ENCODE assay signal across 15 cellular contexts in genomic region chr6:156867121-156867520, GRCh38.
DNase-seq lines count a peak whose midpoint lies in the region; ATAC-seq and TF ChIP-seq lines count a peak whose summit lies in the region.
"Had no signal": no experiment of that assay in that cellular context is flagged by ENCODE, and none has a peak within 500 bp of the region (broad histone marks: within the 10 kb centered on the region; RNA-seq: fewer than 3 reads in every experiment).

No MANE protein-coding gene starts in this region.

- H3K4me2 ChIP-seq in mammary epithelial cell (ENCODE audit: insufficient read depth, low read depth, low read length) (no peak overlapping the region), skeletal muscle satellite cell (ENCODE audit: low read length) (peak overlapping the region; percentile 31)

- H3K4me1 ChIP-seq in breast epithelium = peaks cover 0 to 12% of the 10 kb centered on the region in 2 donors
- no peaks in the 10 kb centered on the region for H3K4me1 ChIP-seq in mammary epithelial cell (ENCODE audit: insufficient read depth, low read length)
- peaks cover 22% of the 10 kb centered on the region for H3K4me1 ChIP-seq in Panc1 (ENCODE audit: control insufficient read depth, insufficient read depth, low read length)
- H3K4me1 ChIP-seq in esophagus squamous epithelium = peaks cover 14 to 67% (median 15%) of the 10 kb centered on the region in 3 donors
- peaks cover 13% of the 10 kb centered on the region for H3K4me1 ChIP-seq in skeletal muscle satellite cell (ENCODE audit: control insufficient read depth, insufficient read depth, low read length)
- H3K4me1 ChIP-seq in effector memory CD4-positive, alpha-beta T cell (ENCODE audit: control insufficient read depth, insufficient read depth, low read length, poor library complexity, severe bottlenecking) = peaks cover 9% of the 10 kb centered on the region

- intact Hi-C loops in breast epithelium (cut with DNase I; ENCODE audit: low total_unique reads) = no loop called here
- intact Hi-C loops in mammary epithelial cell (cut with micrococcal nuclease) = no loop called here
- intact Hi-C loops in Panc1 (cut with micrococcal nuclease; ENCODE audit: unreplicated experiment) = no loop called here
- intact Hi-C loops in esophagus squamous epithelium (cut with DNase I) = no loop called here

- TF ChIP-seq POLR2A in breast epithelium (IDR thresholded peaks at IDR 0.05) (no peak), esophagus squamous epithelium (IDR thresholded peaks at IDR 0.05) (no peak)

- DNase-seq in breast epithelium (ENCODE audit: low spot score in 2 of 2) (no peak), mammary epithelial cell (no peak), Panc1 (ENCODE audit: low read depth, low spot score) (no peak), esophagus squamous epithelium (lab: John Stamatoyannopoulos, UW) (no peak), NCI-H345 (lab: John Stamatoyannopoulos, UW) (no peak), SKM-1 treated with dmso at 0.1 percent for 144 hours (lab: John Stamatoyannopoulos, UW; ENCODE audit: unreplicated experiment) (no peak)
- DNase-seq in effector memory CD4-positive, alpha-beta T cell = no peak
- DNase-seq: activated CD8-positive, alpha-beta memory T cell treated with anti-CD3 and anti-CD28 coated beads, Interleukin-2, amount 50 U/mL, for 4 hours; amniotic stem cell; GM23248; NCI-H1436; NCI-H446 treated with DMSO at 0.1 percent for 48 hours; sigmoid colon; WERI-Rb-1 had no signal

- BruUV-seq in mammary epithelial cell (replicated peaks; lab: Mats Ljungman, UMichigan) (no TSS peak), Panc1 (replicated peaks; lab: Mats Ljungman, UMichigan) (no TSS peak)

- H3K9me3 ChIP-seq in breast epithelium (no peaks in the 10 kb centered on the region), mammary epithelial cell (replicated peaks; ENCODE audit: insufficient read depth, low read length) (no peaks in the 10 kb centered on the region), Panc1 (ENCODE audit: control insufficient read depth, insufficient read depth, low read depth, low read length) (no peaks in the 10 kb centered on the region), esophagus squamous epithelium (no peaks in the 10 kb centered on the region), skeletal muscle satellite cell (replicated peaks; ENCODE audit: low read length) (no peaks in the 10 kb centered on the region)
- H3K9me3 ChIP-seq in effector memory CD4-positive, alpha-beta T cell (ENCODE audit: control insufficient read depth, low read length) = no peaks in the 10 kb centered on the region
- H3K9me3 ChIP-seq: sigmoid colon had no signal

- H3K27ac ChIP-seq in breast epithelium = peak overlapping the region; percentile 43 to 45
- H3K27ac ChIP-seq in mammary epithelial cell (ENCODE audit: insufficient read depth, low read depth, low read length) = no peak overlapping the region
- no peak overlapping the region for H3K27ac ChIP-seq in Panc1 (ENCODE audit: low read length)
- peak overlapping the region in 3 of 4 donors; percentile 26 to 54 (median 41) for H3K27ac ChIP-seq in esophagus squamous epithelium
- H3K27ac ChIP-seq in effector memory CD4-positive, alpha-beta T cell (ENCODE audit: insufficient read depth, low read length, poor library complexity, severe bottlenecking) = no peak overlapping the region
- H3K27ac ChIP-seq: GM23248, WERI-Rb-1 had no signal

- H3K27me3 ChIP-seq in breast epithelium (no peaks in the 10 kb centered on the region), mammary epithelial cell (ENCODE audit: insufficient read depth, low read length) (no peaks in the 10 kb centered on the region), Panc1 (ENCODE audit: control insufficient read depth, insufficient read depth, low read length) (no peaks in the 10 kb centered on the region), esophagus squamous epithelium (no peaks in the 10 kb centered on the region), skeletal muscle satellite cell (ENCODE audit: control insufficient read depth, insufficient read depth, low read length) (no peaks in the 10 kb centered on the region)
- no peaks in the 10 kb centered on the region for H3K27me3 ChIP-seq in effector memory CD4-positive, alpha-beta T cell (replicated peaks; ENCODE audit: control insufficient read depth, insufficient read depth, low read length, poor library complexity, severe bottlenecking)
- H3K27me3 ChIP-seq: sigmoid colon had no signal

- H3K9ac ChIP-seq in mammary epithelial cell (ENCODE audit: insufficient read depth, low read length) = no peak overlapping the region
- H3K9ac ChIP-seq in skeletal muscle satellite cell (ENCODE audit: low read depth, low read length) = no peak overlapping the region
- H3K9ac ChIP-seq: GM23248 had no signal

- CTCF ChIA-PET in mammary epithelial cell (lab: Charles Lee; ENCODE audit: low non-redundant PET) (no interaction called here), Panc1 (lab: Charles Lee) (no interaction called here)

- no peak overlapping the region for H2AFZ ChIP-seq in mammary epithelial cell (ENCODE audit: low read depth, low read length)
- H2AFZ ChIP-seq: GM23248 had no signal

- H3K79me2 ChIP-seq in mammary epithelial cell (ENCODE audit: insufficient read depth, low read length) = peaks cover 94% of the 10 kb centered on the region

- WGBS in mammary epithelial cell (ENCODE audit: low coverage, missing lambda C conversion rate) = 100% methylated on average over 2 of the region's 2 CpGs
- 75 to 94% methylated on average over 2 of the region's 2 CpGs for WGBS in esophagus squamous epithelium, 2 donors

- TF ChIP-seq CTCF in breast epithelium (IDR thresholded peaks at IDR 0.05) = no peak
- no peak for TF ChIP-seq CTCF in mammary epithelial cell (conservative IDR thresholded peaks at IDR 0.05 in 1 of 2, IDR thresholded peaks at IDR 0.05 in 1 of 2; ENCODE audit: extremely low read depth in 1 of 2, insufficient read depth in 1 of 2, low read depth in 1 of 2, low read length in 2 of 2)
- TF ChIP-seq CTCF in Panc1 (IDR thresholded peaks at IDR 0.05) = no peak
- TF ChIP-seq CTCF in esophagus squamous epithelium (IDR thresholded peaks at IDR 0.05) = no peak

- ATAC-seq in Panc1 = peak; percentile 63; the same call in 1 of the 2 replicates

- no peak overlapping the region for H3K4me3 ChIP-seq in breast epithelium
- no peak overlapping the region for H3K4me3 ChIP-seq in mammary epithelial cell (replicated peaks in 1 of 3; ENCODE audit: insufficient read depth in 1 of 3, low read depth in 2 of 3, low read length in 3 of 3)
- H3K4me3 ChIP-seq in Panc1 (ENCODE audit: low read depth in 2 of 2, low read length in 2 of 2) = no peak overlapping the region
- no peak overlapping the region for H3K4me3 ChIP-seq in esophagus squamous epithelium
- no peak overlapping the region for H3K4me3 ChIP-seq in skeletal muscle satellite cell (ENCODE audit: low read length)
- no peak overlapping the region for H3K4me3 ChIP-seq in effector memory CD4-positive, alpha-beta T cell (ENCODE audit: insufficient read depth, low read depth, low read length, poor library complexity, severe bottlenecking)
- H3K4me3 ChIP-seq: GM23248, sigmoid colon had no signal

- no peaks in the 10 kb centered on the region for H3K36me3 ChIP-seq in breast epithelium
- H3K36me3 ChIP-seq in mammary epithelial cell (ENCODE audit: insufficient read depth, low read length) = no peaks in the 10 kb centered on the region
- no peaks in the 10 kb centered on the region for H3K36me3 ChIP-seq in Panc1 (ENCODE audit: control insufficient read depth, insufficient read depth, low read length)
- no peaks in the 10 kb centered on the region for H3K36me3 ChIP-seq in esophagus squamous epithelium
- H3K36me3 ChIP-seq in skeletal muscle satellite cell (ENCODE audit: insufficient read depth, low read length) = no peaks in the 10 kb centered on the region
- H3K36me3 ChIP-seq in effector memory CD4-positive, alpha-beta T cell (ENCODE audit: control insufficient read depth, insufficient read depth, low read length) = no peaks in the 10 kb centered on the region
- H3K36me3 ChIP-seq: sigmoid colon, WERI-Rb-1 had no signal

- peaks cover 2% of the 10 kb centered on the region for H4K20me1 ChIP-seq in mammary epithelial cell (ENCODE audit: insufficient read depth, low read length)

- dilution Hi-C loops in mammary epithelial cell (cut with HindIII; ENCODE audit: low sequenced_read_pairs) = no loop called here

- in situ Hi-C loops in mammary epithelial cell (cut with MboI; ENCODE audit: low sequenced_read_pairs in 2 of 2) (no loop called here), Panc1 (cut with HindIII; ENCODE audit: low pct_unique_long_range_greater_than_20kb, low sequenced_read_pairs) (no loop called here)

- POLR2A ChIA-PET in Panc1 (lab: Charles Lee) = no interaction called here

Comparison
In these comparisons a context has a peak if more than half of its experiments do, and no peak if none do; other contexts are left out.
1. H3K27ac ChIP-seq: peak in breast epithelium (2 of 2) and esophagus squamous epithelium (3 of 4); none in mammary epithelial cell (single experiment), Panc1 (single experiment) and effector memory CD4-positive, alpha-beta T cell (single experiment).